In the genomic region with DNA sequence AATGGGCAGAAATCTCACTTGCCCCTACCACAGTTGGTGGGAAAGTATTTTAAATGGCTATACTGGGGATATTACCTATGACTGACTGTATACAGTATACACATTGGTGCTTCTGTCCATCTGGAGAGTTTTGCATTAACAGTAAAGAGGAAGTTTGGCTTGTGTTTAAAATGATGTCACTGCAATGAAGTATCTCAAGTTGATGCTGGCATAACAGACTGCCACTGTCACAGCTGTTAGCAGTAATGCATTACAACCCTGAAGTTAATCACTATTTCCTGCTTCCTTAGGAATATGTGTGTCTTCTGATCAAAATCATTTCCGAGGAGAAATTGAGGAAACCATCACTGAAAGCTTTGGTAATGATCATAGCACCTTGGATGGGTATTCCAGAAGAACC, we compare ENCODE assay signal across 16 cellular contexts. TPM values are rescaled to one million over a fixed set of nuclear protein-coding genes. Genes with fewer than 3 reads are reported as not detected.
DNase-seq lines count a peak whose midpoint lies in the region; FAIRE-seq and TF ChIP-seq lines count a peak whose summit lies in the region.
"Had no signal": no experiment of that assay in that cellular context is flagged by ENCODE, and none has a peak within 500 bp of the region (broad histone marks: within the 10 kb centered on the region; RNA-seq: fewer than 3 reads in every experiment).

No MANE protein-coding gene starts in this region.

- CTCF ChIA-PET in AG04449 (lab: Yijun Ruan, JAX): interaction anchor here (0.8 to 16.2 kb wide), 7 partner anchors 8 to 305 kb away, joined by 3 to 462 read pairs (median 4); no protein-coding TSS in a partner anchor

- no peak for DNase-seq in AG04449 (ENCODE audit: low read depth, low spot score)
- no peak for DNase-seq in H54 (ENCODE audit: insufficient read length, low spot score)
- DNase-seq in astrocyte (ENCODE audit: low read depth): peak; percentile 12
- DNase-seq in lower leg skin (ENCODE audit: low spot score in 2 of 2): no peak
- no peak for DNase-seq in ACHN
- DNase-seq in amygdala (lab: John Stamatoyannopoulos, UW): no peak
- no peak for DNase-seq in NCI-H510A treated with DMSO at 0.1 percent for 48 hours (lab: John Stamatoyannopoulos, UW)
- no peak for DNase-seq in activated T-cell treated with anti-CD3 and anti-CD28 coated beads, Interleukin-2, amount 50 U/mL, for 48 hours
- DNase-seq: CD4-positive, alpha-beta T cell; NCI-H1436; NCI-H748 treated with DMSO at 0.1 percent for 48 hours; SHP77 treated with DMSO at 0.1 percent for 48 hours; stimulated activated naive CD8-positive, alpha-beta T cell treated with anti-CD3 and anti-CD28 coated beads, Interleukin-15, Interleukin-2, amounts not matched to agents 100 U/mL and 50 U/mL, for 24 hours had no signal

- H3K27me3 Mint-ChIP-seq in astrocyte (ENCODE audit: low read depth, unreplicated experiment): peaks cover 17% of the 10 kb centered on the region

- in situ Hi-C loops in ACHN (cut with HindIII; ENCODE audit: low pct_ligation_motif_present, low pct_unique_long_range_greater_than_20kb, low sequenced_read_pairs): loop anchor here (25.0 kb wide), 1 partner anchor 246 kb away; no protein-coding TSS in a partner anchor

- peak overlapping the region; percentile 89 for H3K9ac ChIP-seq in astrocyte (ENCODE audit: low read length)

- H4K20me1 ChIP-seq in astrocyte (ENCODE audit: insufficient read depth, low read length): no peaks in the 10 kb centered on the region

- FAIRE-seq in H54 (lab: Jason Lieb, UNC): peak; percentile 45
- FAIRE-seq in astrocyte (lab: Jason Lieb, UNC): peak; percentile 17

- TF ChIP-seq CTCF in AG04449 (IDR thresholded peaks at IDR 0.05; ENCODE audit: insufficient read depth, low read length, missing control alignments) (no peak), astrocyte (IDR thresholded peaks at IDR 0.05; ENCODE audit: insufficient read depth, low read depth, low read length) (no peak), lower leg skin (IDR thresholded peaks at IDR 0.05) (no peak)

- no peaks in the 10 kb centered on the region for H3K36me3 Mint-ChIP-seq in astrocyte (ENCODE audit: low read depth, unreplicated experiment)
- H3K36me3 Mint-ChIP-seq: activated naive CD4-positive, alpha-beta T cell treated with anti-CD3 and anti-CD28 coated beads, Interleukin-2, amount 50 U/mL, for 24 hours had no signal

- intact Hi-C loops in lower leg skin (cut with DNase I; ENCODE audit: low total_unique reads): loop anchor here (10.0 kb wide), 1 partner anchor 169 kb away; no protein-coding TSS in a partner anchor

- no peaks in the 10 kb centered on the region for H3K27me3 ChIP-seq in astrocyte (ENCODE audit: insufficient read depth, low read length)
- H3K27me3 ChIP-seq: right atrium auricular region had no signal

- WGBS in lower leg skin, 2 donors: 58 to 61% methylated on average over 1 of the region's 1 CpG

- TF ChIP-seq POLR2A in H54 (IDR thresholded peaks at IDR 0.05; ENCODE audit: low read depth, low read length): no peak
- no peak for TF ChIP-seq POLR2A in lower leg skin (IDR thresholded peaks at IDR 0.05)

- peaks cover 3% of the 10 kb centered on the region for H3K36me3 ChIP-seq in astrocyte (ENCODE audit: insufficient read depth, low read length)
- H3K36me3 ChIP-seq: esophagus muscularis mucosa, right atrium auricular region had no signal

- peaks cover 39% of the 10 kb centered on the region for H3K4me1 ChIP-seq in astrocyte (ENCODE audit: insufficient read depth, low read length)

- peak overlapping the region; percentile 93 for H3K27ac ChIP-seq in astrocyte (ENCODE audit: low read depth, low read length)
- H3K27ac ChIP-seq: esophagus muscularis mucosa, right atrium auricular region had no signal

- H3K4me2 ChIP-seq in astrocyte (ENCODE audit: low read length): peak overlapping the region; percentile 93

- H3K4me3 ChIP-seq in AG04449 (ENCODE audit: low read depth, low read length) (peak overlapping the region; percentile 93), astrocyte (ENCODE audit: insufficient read depth, low read depth, low read length) (peak overlapping the region; percentile 89), lower leg skin (ENCODE audit: low read depth, poor library complexity, severe bottlenecking) (peak overlapping the region; percentile 10)
- H3K4me3 ChIP-seq: esophagus muscularis mucosa, right atrium auricular region had no signal

- no peak overlapping the region for H3K27ac Mint-ChIP-seq in astrocyte (ENCODE audit: unreplicated experiment)
- H3K27ac Mint-ChIP-seq: activated naive CD4-positive, alpha-beta T cell treated with anti-CD3 and anti-CD28 coated beads, Interleukin-2, amount 50 U/mL, for 24 hours; CD4-positive, alpha-beta T cell had no signal

- POLR2A ChIA-PET in AG04449 (lab: Yijun Ruan, JAX): interaction anchor here (8.7 kb wide), 1 partner anchor 171 kb away, joined by 110 read pairs; no protein-coding TSS in a partner anchor

- H3K79me2 ChIP-seq in astrocyte (ENCODE audit: insufficient read depth, low read length): peaks cover 25% of the 10 kb centered on the region

- H3K9me3 Mint-ChIP-seq in astrocyte (ENCODE audit: unreplicated experiment): no peaks in the 10 kb centered on the region
- H3K9me3 Mint-ChIP-seq: activated naive CD4-positive, alpha-beta T cell treated with anti-CD3 and anti-CD28 coated beads, Interleukin-2, amount 50 U/mL, for 24 hours; CD4-positive, alpha-beta T cell had no signal

- peaks cover 43% of the 10 kb centered on the region for H3K4me1 Mint-ChIP-seq in astrocyte (ENCODE audit: low read depth, unreplicated experiment)

- H3K4me3 Mint-ChIP-seq in astrocyte (ENCODE audit: unreplicated experiment): no peak overlapping the region
- H3K4me3 Mint-ChIP-seq: activated naive CD4-positive, alpha-beta T cell treated with anti-CD3 and anti-CD28 coated beads, Interleukin-2, amount 50 U/mL, for 24 hours; CD4-positive, alpha-beta T cell had no signal

- no peak overlapping the region for H2AFZ ChIP-seq in astrocyte (ENCODE audit: low read depth, low read length)

- no peaks in the 10 kb centered on the region for H3K9me3 ChIP-seq in astrocyte (ENCODE audit: insufficient read depth, low read depth, low read length)
- H3K9me3 ChIP-seq: esophagus muscularis mucosa, right atrium auricular region had no signal

RNA-seq across cellular contexts. Expression of a gene that starts 1.9 kb away (rescaled TPM):
- total RNA-seq in astrocyte (7.4 and 13.7 TPM in 2 replicates), lower leg skin (10 to 100 TPM; 27.7 to 68.9 (median 35.5) TPM)
- total RNA-seq: CD4-positive, alpha-beta T cell had no signal

Comparison
In these comparisons a context has a peak if more than half of its experiments do, and no peak if none do; other contexts are left out.
1. H3K4me3 ChIP-seq: peak in every context shown above with its lines; median percentile 93 in AG04449; 89 in astrocyte; 10 in lower leg skin.